Comparison of ENCODE assay signal across 13 cellular contexts in the genomic region with DNA sequence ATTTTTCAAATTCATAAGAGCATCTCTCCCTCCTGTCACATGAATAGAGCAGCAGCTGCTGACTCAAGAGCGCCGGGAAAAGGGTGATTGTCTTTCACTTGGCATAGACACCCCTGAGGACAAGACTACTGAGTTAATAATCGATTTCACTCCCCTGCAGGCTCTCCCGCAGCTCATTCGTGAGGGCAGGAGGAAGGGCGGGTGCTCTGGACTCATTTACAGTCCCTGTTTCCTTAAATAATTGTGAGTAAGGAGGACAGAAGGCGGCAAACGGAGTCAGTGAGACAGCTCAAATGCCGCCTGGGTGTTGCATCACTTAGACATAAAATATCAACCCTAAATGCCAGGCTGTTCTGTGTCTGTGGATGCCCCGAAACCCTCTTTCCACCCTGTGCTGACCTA. TPM values are rescaled to one million over a fixed set of nuclear protein-coding genes. Genes with fewer than 3 reads are reported as not detected.
A peak's percentile ranks its signal among the peaks of the same experiment; 100 is the strongest.
DNase-seq lines count a peak whose midpoint lies in the region; ATAC-seq lines count a peak whose summit lies in the region.
"Had no signal": no experiment of that assay in that cellular context is flagged by ENCODE, and none has a peak within 500 bp of the region (broad histone marks: within the 10 kb centered on the region; RNA-seq: fewer than 3 reads in every experiment).

No MANE protein-coding gene starts in this region.

- H3K4me1 Mint-ChIP-seq in activated CD4-positive, alpha-beta T cell treated with anti-CD3 and anti-CD28 coated beads, Interleukin-2, amount 10 ng/mL, durations not matched to agents 7 days and 5 days, result no peaks in the 10 kb centered on the region
- no peaks in the 10 kb centered on the region for H3K4me1 Mint-ChIP-seq in stimulated activated naive B cell treated with anti-CD40 and anti-IgM and Interleukin-4, amounts not matched to agents 10 μg/mL and 1 μg/mL and 100 μg/mL, for 72 hours
- H3K4me1 Mint-ChIP-seq: central memory CD8-positive, alpha-beta T cell; naive thymus-derived CD4-positive, alpha-beta T cell had no signal

- no peaks in the 10 kb centered on the region for H3K36me3 Mint-ChIP-seq in activated CD4-positive, alpha-beta T cell treated with anti-CD3 and anti-CD28 coated beads, Interleukin-2, amount 10 ng/mL, durations not matched to agents 7 days and 5 days (ENCODE audit: low read depth)
- no peaks in the 10 kb centered on the region for H3K36me3 Mint-ChIP-seq in stimulated activated naive B cell treated with anti-CD40 and anti-IgM and Interleukin-4, amounts not matched to agents 10 μg/mL and 1 μg/mL and 100 μg/mL, for 72 hours
- H3K36me3 Mint-ChIP-seq: naive thymus-derived CD4-positive, alpha-beta T cell had no signal

- CTCF ChIA-PET in activated CD4-positive, alpha-beta T cell treated with anti-CD3 and anti-CD28 coated beads, Interleukin-2, amount 10 ng/mL, durations not matched to agents 7 days and 5 days (lab: Charles Lee), result no interaction called here

- no peak overlapping the region for H3K4me3 Mint-ChIP-seq in activated CD4-positive, alpha-beta T cell treated with anti-CD3 and anti-CD28 coated beads, Interleukin-2, amount 10 ng/mL, durations not matched to agents 7 days and 5 days
- no peak overlapping the region for H3K4me3 Mint-ChIP-seq in stimulated activated naive B cell treated with anti-CD40 and anti-IgM and Interleukin-4, amounts not matched to agents 10 μg/mL and 1 μg/mL and 100 μg/mL, for 72 hours
- H3K4me3 Mint-ChIP-seq: activated T-cell treated with anti-CD3 and anti-CD28 coated beads, Interleukin-2, amount 50 U/mL, for 24 hours; central memory CD8-positive, alpha-beta T cell; naive thymus-derived CD4-positive, alpha-beta T cell; stimulated activated naive CD8-positive, alpha-beta T cell treated with anti-CD3 and anti-CD28 coated beads, Interleukin-15, Interleukin-2, amounts not matched to agents 100 ng/mL and 50 ng/mL, for 24 hours had no signal

- no peak for ATAC-seq in stimulated activated naive B cell treated with anti-CD40 and anti-IgM and Interleukin-4, amounts not matched to agents 10 μg/mL and 1 μg/mL and 100 μg/mL, for 72 hours (replicated peaks)
- ATAC-seq: naive thymus-derived CD4-positive, alpha-beta T cell had no signal

- in situ Hi-C loops in G401 (cut with HindIII; ENCODE audit: low sequenced_read_pairs), result no loop called here

- H3K27ac Mint-ChIP-seq in activated CD4-positive, alpha-beta T cell treated with anti-CD3 and anti-CD28 coated beads, Interleukin-2, amount 10 ng/mL, durations not matched to agents 7 days and 5 days, result no peak overlapping the region
- no peak overlapping the region for H3K27ac Mint-ChIP-seq in stimulated activated naive B cell treated with anti-CD40 and anti-IgM and Interleukin-4, amounts not matched to agents 10 μg/mL and 1 μg/mL and 100 μg/mL, for 72 hours
- H3K27ac Mint-ChIP-seq: activated T-cell treated with anti-CD3 and anti-CD28 coated beads, Interleukin-2, amount 50 U/mL, for 24 hours; naive thymus-derived CD4-positive, alpha-beta T cell; stimulated activated naive CD8-positive, alpha-beta T cell treated with anti-CD3 and anti-CD28 coated beads, Interleukin-15, Interleukin-2, amounts not matched to agents 100 ng/mL and 50 ng/mL, for 24 hours had no signal

- POLR2A ChIA-PET in activated CD4-positive, alpha-beta T cell treated with anti-CD3 and anti-CD28 coated beads, Interleukin-2, amount 10 ng/mL, durations not matched to agents 7 days and 5 days (lab: Charles Lee), result no interaction called here

- no peaks in the 10 kb centered on the region for H3K9me3 Mint-ChIP-seq in activated CD4-positive, alpha-beta T cell treated with anti-CD3 and anti-CD28 coated beads, Interleukin-2, amount 10 ng/mL, durations not matched to agents 7 days and 5 days
- no peaks in the 10 kb centered on the region for H3K9me3 Mint-ChIP-seq in stimulated activated naive B cell treated with anti-CD40 and anti-IgM and Interleukin-4, amounts not matched to agents 10 μg/mL and 1 μg/mL and 100 μg/mL, for 72 hours
- H3K9me3 Mint-ChIP-seq: activated T-cell treated with anti-CD3 and anti-CD28 coated beads, Interleukin-2, amount 50 U/mL, for 24 hours; central memory CD8-positive, alpha-beta T cell; naive thymus-derived CD4-positive, alpha-beta T cell; stimulated activated naive CD8-positive, alpha-beta T cell treated with anti-CD3 and anti-CD28 coated beads, Interleukin-15, Interleukin-2, amounts not matched to agents 100 ng/mL and 50 ng/mL, for 24 hours had no signal

- DNase-seq in G401 (ENCODE audit: low spot score) (peak; percentile 75), NCI-H146 (lab: John Stamatoyannopoulos, UW) (peak; percentile 93), RPMI7951 (ENCODE audit: low read depth) (peak; percentile 23), myocyte (ENCODE audit: low read depth) (peak; percentile 75), HCEC 1CT (no peak)
- no peak for DNase-seq in activated CD4-positive, alpha-beta T cell treated with anti-CD3 and anti-CD28 coated beads, Interleukin-2, amount 10 ng/mL, durations not matched to agents 7 days and 5 days
- DNase-seq in stimulated activated naive B cell treated with anti-CD40 and anti-IgM and Interleukin-4, amounts not matched to agents 10 μg/mL and 1 μg/mL and 100 μg/mL, for 72 hours, result no peak
- DNase-seq: activated T-cell treated with anti-CD3 and anti-CD28 coated beads, Interleukin-2, amount 50 U/mL, for 24 hours; EL; naive thymus-derived CD4-positive, alpha-beta T cell had no signal

- peaks cover 13% of the 10 kb centered on the region for H3K27me3 Mint-ChIP-seq in activated CD4-positive, alpha-beta T cell treated with anti-CD3 and anti-CD28 coated beads, Interleukin-2, amount 10 ng/mL, durations not matched to agents 7 days and 5 days
- peaks cover 10 to 11% of the 10 kb centered on the region in 2 donors for H3K27me3 Mint-ChIP-seq in stimulated activated naive B cell treated with anti-CD40 and anti-IgM and Interleukin-4, amounts not matched to agents 10 μg/mL and 1 μg/mL and 100 μg/mL, for 72 hours
- H3K27me3 Mint-ChIP-seq: stimulated activated naive CD8-positive, alpha-beta T cell treated with anti-CD3 and anti-CD28 coated beads, Interleukin-15, Interleukin-2, amounts not matched to agents 100 ng/mL and 50 ng/mL, for 24 hours had no signal

RNA-seq across cellular contexts. Expression of a gene that starts 21.5 kb away (rescaled TPM):
- total RNA-seq in G401 (2014; rRNA removed; shearing (Covaris generic)), result not detected in 2 replicates
- total RNA-seq in RPMI7951 (2014; rRNA removed; shearing (Covaris generic)), result 0.12 TPM in 1 of 2 replicates, not detected in the other
- total RNA-seq in myocyte, result 0.83 and 2.1 TPM in 2 replicates
- 0.58 TPM for polyA plus RNA-seq in myocyte (2012)
- total RNA-seq in activated CD4-positive, alpha-beta T cell treated with anti-CD3 and anti-CD28 coated beads, Interleukin-2, amount 10 ng/mL, durations not matched to agents 7 days and 5 days, result not detected
- total RNA-seq: naive thymus-derived CD4-positive, alpha-beta T cell had no signal
- polyA plus RNA-seq: hepatocyte; naive thymus-derived CD4-positive, alpha-beta T cell had no signal

RNA-seq across cellular contexts. Expression of a gene that starts 21.6 kb away (rescaled TPM):
- total RNA-seq in G401 (2014; rRNA removed; shearing (Covaris generic)), result 19.3 and 34.7 TPM in 2 replicates
- total RNA-seq in RPMI7951 (2014; rRNA removed; shearing (Covaris generic)), result 41.7 and 49.7 TPM in 2 replicates
- 33.6 and 36.2 TPM in 2 replicates for total RNA-seq in myocyte
- 10.1 TPM for polyA plus RNA-seq in myocyte (2012)
- total RNA-seq in activated CD4-positive, alpha-beta T cell treated with anti-CD3 and anti-CD28 coated beads, Interleukin-2, amount 10 ng/mL, durations not matched to agents 7 days and 5 days, result 10 to 100 TPM; 20.0 to 23.2 TPM

RNA-seq across cellular contexts. Expression of a gene that starts 56.7 kb away (rescaled TPM):
- 55.0 and 88.2 TPM in 2 replicates for total RNA-seq in G401 (2014; rRNA removed; shearing (Covaris generic))
- 156 and 167 TPM in 2 replicates for total RNA-seq in RPMI7951 (2014; rRNA removed; shearing (Covaris generic))
- total RNA-seq in myocyte, result 42.2 and 62.3 TPM in 2 replicates
- polyA plus RNA-seq in myocyte (2012), result 72.3 TPM
- 10 to 100 TPM; 41.0 to 47.2 TPM for total RNA-seq in activated CD4-positive, alpha-beta T cell treated with anti-CD3 and anti-CD28 coated beads, Interleukin-2, amount 10 ng/mL, durations not matched to agents 7 days and 5 days

Comparison
In these comparisons a context has a peak if more than half of its experiments do, and no peak if none do; other contexts are left out.
1. DNase-seq: peak in G401 (single experiment), NCI-H146 (single experiment), RPMI7951 (single experiment) and myocyte (single experiment); none in activated CD4-positive, alpha-beta T cell treated with anti-CD3 and anti-CD28 coated beads, Interleukin-2, amount 10 ng/mL, durations not matched to agents 7 days and 5 days (single experiment), HCEC 1CT (single experiment) and stimulated activated naive B cell treated with anti-CD40 and anti-IgM and Interleukin-4, amounts not matched to agents 10 μg/mL and 1 μg/mL and 100 μg/mL, for 72 hours (single experiment).